In the genomic region with DNA sequence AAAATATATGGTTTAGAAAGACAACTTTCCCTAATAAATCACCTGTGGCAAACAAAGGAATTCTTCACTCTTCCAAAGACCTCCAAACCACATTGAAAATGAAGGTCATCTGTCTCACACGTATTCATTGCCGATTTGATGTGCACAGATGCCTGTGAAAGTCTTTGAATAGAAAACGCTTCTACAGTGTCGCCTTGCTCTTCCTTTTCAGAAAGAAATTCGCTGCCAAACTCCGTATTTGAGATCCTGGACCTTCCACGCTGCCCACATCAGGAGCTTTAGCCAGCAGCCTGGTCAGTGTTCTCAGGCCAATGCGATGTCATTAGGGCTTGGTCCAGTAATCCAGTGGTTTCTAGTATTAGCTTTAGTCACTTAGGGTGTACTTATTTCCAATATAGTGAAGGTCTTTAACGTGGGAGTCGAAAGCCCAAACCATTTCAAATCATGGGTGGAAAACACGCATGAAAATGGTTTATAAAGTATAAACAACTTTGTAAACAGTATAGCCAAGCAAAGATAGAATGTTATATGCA, we compare ENCODE assay signal across 9 cellular contexts. TPM values are rescaled to one million over a fixed set of nuclear protein-coding genes. Genes with fewer than 3 reads are reported as not detected.
A peak's percentile ranks its signal among the peaks of the same experiment; 100 is the strongest.
DNase-seq lines count a peak whose midpoint lies in the region; ATAC-seq and TF ChIP-seq lines count a peak whose summit lies in the region.
"Had no signal": no experiment of that assay in that cellular context is flagged by ENCODE, and none has a peak within 500 bp of the region (broad histone marks: within the 10 kb centered on the region; RNA-seq: fewer than 3 reads in every experiment).

No MANE protein-coding gene starts in this region.

- H3K27me3 ChIP-seq in lower lobe of right lung (ENCODE audit: low read depth) (no peaks in the 10 kb centered on the region), upper lobe of left lung (no peaks in the 10 kb centered on the region)
- H3K27me3 ChIP-seq: adrenal gland had no signal

- H3K36me3 ChIP-seq in lower lobe of right lung: no peaks in the 10 kb centered on the region
- no peaks in the 10 kb centered on the region for H3K36me3 ChIP-seq in upper lobe of left lung
- H3K36me3 ChIP-seq: adrenal gland had no signal

- ATAC-seq in lower lobe of right lung (peak in 1 of 2 donors; percentile 35), upper lobe of left lung (ENCODE audit: low FRiP score in 2 of 2) (peak in 1 of 2 donors; percentile 38), HG03521 (IDR thresholded peaks at IDR 0.05; ENCODE audit: unreplicated experiment) (no peak)

- peaks cover 22% of the 10 kb centered on the region for H3K4me1 Mint-ChIP-seq in activated T-cell treated with anti-CD3 and anti-CD28 coated beads, Interleukin-2, amount 50 U/mL, for 24 hours (ENCODE audit: low read depth)
- peaks cover 21% of the 10 kb centered on the region for H3K4me1 Mint-ChIP-seq in brain

- no peaks in the 10 kb centered on the region for H3K36me3 Mint-ChIP-seq in activated T-cell treated with anti-CD3 and anti-CD28 coated beads, Interleukin-2, amount 50 U/mL, for 24 hours (ENCODE audit: low read depth)
- H3K36me3 Mint-ChIP-seq in brain: no peaks in the 10 kb centered on the region

- TF ChIP-seq CTCF in brain (conservative IDR thresholded peaks at IDR 0.05): no peak
- TF ChIP-seq CTCF in lower lobe of right lung (IDR thresholded peaks at IDR 0.05): no peak
- no peak for TF ChIP-seq CTCF in upper lobe of left lung (IDR thresholded peaks at IDR 0.05)

- 61 to 85% methylated on average over 11 of the region's 11 CpGs for WGBS in upper lobe of left lung, 2 donors

- H3K9me3 Mint-ChIP-seq in activated T-cell treated with anti-CD3 and anti-CD28 coated beads, Interleukin-2, amount 50 U/mL, for 24 hours: no peaks in the 10 kb centered on the region
- no peaks in the 10 kb centered on the region for H3K9me3 Mint-ChIP-seq in brain

- peak overlapping the region; percentile 83 for H3K4me3 Mint-ChIP-seq in activated T-cell treated with anti-CD3 and anti-CD28 coated beads, Interleukin-2, amount 50 U/mL, for 24 hours
- H3K4me3 Mint-ChIP-seq in brain: peak overlapping the region; percentile 82 to 92 (median 88)

- H3K27ac Mint-ChIP-seq in activated T-cell treated with anti-CD3 and anti-CD28 coated beads, Interleukin-2, amount 50 U/mL, for 24 hours: peak overlapping the region; percentile 80
- peak overlapping the region; percentile 73 to 97 (median 90) for H3K27ac Mint-ChIP-seq in brain

- DNase-seq in activated T-cell treated with anti-CD3 and anti-CD28 coated beads, Interleukin-2, amount 50 U/mL, for 24 hours: no peak
- DNase-seq in activated T-cell treated with anti-CD3 and anti-CD28 coated beads, Interleukin-2, amount 50 U/mL, for 1 hour: no peak
- DNase-seq in lower lobe of right lung (no peak), upper lobe of left lung (no peak), RKO (ENCODE audit: low spot score) (no peak), NCI-H446 (lab: John Stamatoyannopoulos, UW) (no peak)

- H3K4me1 ChIP-seq in lower lobe of right lung (peaks cover 10% of the 10 kb centered on the region), upper lobe of left lung (peaks cover 6 to 15% (median 9%) of the 10 kb centered on the region in 4 donors)

- intact Hi-C loops in lower lobe of right lung (cut with DNase I): no loop called here

- no peaks in the 10 kb centered on the region for H3K27me3 Mint-ChIP-seq in activated T-cell treated with anti-CD3 and anti-CD28 coated beads, Interleukin-2, amount 50 U/mL, for 24 hours
- no peaks in the 10 kb centered on the region for H3K27me3 Mint-ChIP-seq in brain

- TF ChIP-seq EP300 in upper lobe of left lung (IDR thresholded peaks at IDR 0.05): no peak

- TF ChIP-seq POLR2A in upper lobe of left lung (IDR thresholded peaks at IDR 0.05): no peak

- H3K4me3 ChIP-seq in lower lobe of right lung (peak overlapping the region; percentile 63), upper lobe of left lung (peak overlapping the region in 3 of 4 donors; percentile 53 to 63 (median 57))

- peak overlapping the region; percentile 67 for H3K27ac ChIP-seq in lower lobe of right lung
- H3K27ac ChIP-seq in upper lobe of left lung: peak overlapping the region; percentile 64 to 87 (median 80)

- no peaks in the 10 kb centered on the region for H3K9me3 ChIP-seq in lower lobe of right lung
- no peaks in the 10 kb centered on the region for H3K9me3 ChIP-seq in upper lobe of left lung
- H3K9me3 ChIP-seq: adrenal gland had no signal

RNA-seq across cellular contexts. Expression of gene SPINK2, which starts 22.1 kb away (rescaled TPM):
- not detected for polyA plus RNA-seq in brain (ENCODE audit: insufficient read depth, low read depth, low replicate concordance)
- total RNA-seq in lower lobe of right lung (not detected), upper lobe of left lung (not detected)
- total RNA-seq: adrenal gland had no signal
- polyA plus RNA-seq: adrenal gland had no signal
